ENCODE assay signal across 32 cellular contexts in the genomic region with DNA sequence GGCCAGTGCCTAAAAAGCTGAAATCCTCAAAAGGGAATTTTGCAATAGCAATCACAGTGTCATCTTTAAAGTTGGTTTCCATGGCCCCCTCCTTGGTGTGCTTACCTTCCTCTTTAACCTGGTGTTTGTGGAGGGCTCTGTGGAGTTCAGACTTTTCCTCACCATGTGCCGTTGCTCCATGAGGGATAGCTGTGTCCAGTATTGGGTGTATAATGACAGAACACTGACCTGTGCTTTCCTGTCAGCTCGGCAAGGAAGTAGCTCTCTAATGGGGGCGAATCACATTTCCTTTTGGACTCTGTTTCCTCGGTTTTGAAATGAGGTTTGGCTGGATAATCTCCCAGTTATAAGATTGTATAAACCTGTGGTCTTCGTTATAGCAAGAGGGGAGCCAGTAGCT.
"Had no signal": no experiment of that assay in that cellular context is flagged by ENCODE, and none has a peak within 500 bp of the region (broad histone marks: within the 10 kb centered on the region; RNA-seq: fewer than 3 reads in every experiment).

No MANE protein-coding gene starts in this region.

- H3K27me3 Mint-ChIP-seq: activated B cell treated with CpG ODN at 0.5 μM for 24 hours; activated CD4-positive, alpha-beta memory T cell treated with anti-CD3 and anti-CD28 coated beads, Interleukin-2, amount 10 ng/mL, durations not matched to agents 7 days and 5 days; activated CD4-positive, alpha-beta T cell treated with anti-CD3 and anti-CD28 coated beads for 36 hours; activated CD4-positive, alpha-beta T cell treated with anti-CD3 and anti-CD28 coated beads, Interleukin-2, amount 10 ng/mL, durations not matched to agents 7 days and 5 days; activated CD8-positive, alpha-beta memory T cell treated with anti-CD3 and anti-CD28 coated beads, Interleukin-2, amount 10 ng/mL, durations not matched to agents 7 days and 5 days; activated naive CD4-positive, alpha-beta T cell treated with anti-CD3 and anti-CD28 coated beads, Interleukin-2, amount 10 ng/mL, durations not matched to agents 7 days and 5 days; activated naive CD4-positive, alpha-beta T cell treated with anti-CD3 and anti-CD28 coated beads, Interleukin-2, amount 50 U/mL, for 24 hours; activated naive CD8-positive, alpha-beta T cell; activated naive CD8-positive, alpha-beta T cell treated with anti-CD3 and anti-CD28 coated beads, Interleukin-2, amount 10 ng/mL, durations not matched to agents 7 days and 5 days; activated naive CD8-positive, alpha-beta T cell treated with anti-CD3 and anti-CD28 coated beads, Interleukin-2, amount 50 U/mL, for 24 hours; activated T-cell treated with anti-CD3 and anti-CD28 coated beads, Interleukin-2, amount 50 U/mL, for 24 hours; brain; central memory CD8-positive, alpha-beta T cell; T-cell had no signal

- H3K9me3 Mint-ChIP-seq: activated B cell treated with CpG ODN at 0.5 μM for 24 hours; activated CD4-positive, alpha-beta memory T cell treated with anti-CD3 and anti-CD28 coated beads, Interleukin-2, amount 10 ng/mL, durations not matched to agents 7 days and 5 days; activated CD4-positive, alpha-beta T cell treated with anti-CD3 and anti-CD28 coated beads, Interleukin-2, amount 10 ng/mL, durations not matched to agents 7 days and 5 days; activated naive CD4-positive, alpha-beta T cell treated with anti-CD3 and anti-CD28 coated beads, Interleukin-2, amount 10 ng/mL, durations not matched to agents 7 days and 5 days; activated naive CD4-positive, alpha-beta T cell treated with anti-CD3 and anti-CD28 coated beads, Interleukin-2, amount 50 U/mL, for 24 hours; activated naive CD8-positive, alpha-beta T cell treated with anti-CD3 and anti-CD28 coated beads, Interleukin-2, amount 10 ng/mL, durations not matched to agents 7 days and 5 days; activated naive CD8-positive, alpha-beta T cell treated with anti-CD3 and anti-CD28 coated beads, Interleukin-2, amount 50 U/mL, for 24 hours; activated T-cell treated with anti-CD3 and anti-CD28 coated beads, Interleukin-2, amount 50 U/mL, for 24 hours; activated T-helper 2 cell treated with anti-CD3 and anti-CD28 coated beads, Interferon-gamma antibody, Interleukin-2, Interleukin-4, amounts not matched to agents 10 μg/mL and 5 μg/mL and 100 μg/mL, durations not matched to agents 14 hours and 24 hours and 36 hours; brain; central memory CD8-positive, alpha-beta T cell; T-cell; T-helper 2 cell treated with Interferon-gamma antibody and Interleukin-4, amounts not matched to agents 5 μg/mL and 100 μg/mL, for 36 hours had no signal

- H3K4me3 Mint-ChIP-seq: activated B cell treated with CpG ODN at 0.5 μM for 24 hours; activated CD4-positive, alpha-beta memory T cell treated with anti-CD3 and anti-CD28 coated beads, Interleukin-2, amount 10 ng/mL, durations not matched to agents 7 days and 5 days; activated CD4-positive, alpha-beta T cell treated with anti-CD3 and anti-CD28 coated beads for 36 hours; activated CD4-positive, alpha-beta T cell treated with anti-CD3 and anti-CD28 coated beads, Interleukin-2, amount 10 ng/mL, durations not matched to agents 7 days and 5 days; activated CD8-positive, alpha-beta memory T cell treated with anti-CD3 and anti-CD28 coated beads, Interleukin-2, amount 10 ng/mL, durations not matched to agents 7 days and 5 days; activated CD8-positive, alpha-beta T cell treated with anti-CD3 and anti-CD28 coated beads, Interleukin-2, amount 10 ng/mL, durations not matched to agents 7 days and 5 days; activated naive CD4-positive, alpha-beta T cell treated with anti-CD3 and anti-CD28 coated beads, Interleukin-2, amount 10 ng/mL, durations not matched to agents 7 days and 5 days; activated naive CD4-positive, alpha-beta T cell treated with anti-CD3 and anti-CD28 coated beads, Interleukin-2, amount 50 U/mL, for 24 hours; activated naive CD8-positive, alpha-beta T cell; activated naive CD8-positive, alpha-beta T cell treated with anti-CD3 and anti-CD28 coated beads, Interleukin-2, amount 10 ng/mL, durations not matched to agents 7 days and 5 days; activated naive CD8-positive, alpha-beta T cell treated with anti-CD3 and anti-CD28 coated beads, Interleukin-2, amount 50 U/mL, for 24 hours; activated T-cell treated with anti-CD3 and anti-CD28 coated beads, Interleukin-2, amount 50 U/mL, for 24 hours; brain; central memory CD8-positive, alpha-beta T cell; T-cell; T-helper 2 cell treated with Interferon-gamma antibody and Interleukin-4, amounts not matched to agents 5 μg/mL and 100 μg/mL, for 36 hours had no signal

- H3K27ac Mint-ChIP-seq: activated B cell treated with CpG ODN at 0.5 μM for 24 hours; activated CD4-positive, alpha-beta memory T cell treated with anti-CD3 and anti-CD28 coated beads, Interleukin-2, amount 10 ng/mL, durations not matched to agents 7 days and 5 days; activated CD4-positive, alpha-beta T cell treated with anti-CD3 and anti-CD28 coated beads for 36 hours; activated CD4-positive, alpha-beta T cell treated with anti-CD3 and anti-CD28 coated beads, Interleukin-2, amount 10 ng/mL, durations not matched to agents 7 days and 5 days; activated CD8-positive, alpha-beta memory T cell treated with anti-CD3 and anti-CD28 coated beads, Interleukin-2, amount 10 ng/mL, durations not matched to agents 7 days and 5 days; activated CD8-positive, alpha-beta T cell treated with anti-CD3 and anti-CD28 coated beads, Interleukin-2, amount 10 ng/mL, durations not matched to agents 7 days and 5 days; activated naive CD4-positive, alpha-beta T cell treated with anti-CD3 and anti-CD28 coated beads, Interleukin-2, amount 10 ng/mL, durations not matched to agents 7 days and 5 days; activated naive CD4-positive, alpha-beta T cell treated with anti-CD3 and anti-CD28 coated beads, Interleukin-2, amount 50 U/mL, for 24 hours; activated naive CD8-positive, alpha-beta T cell; activated naive CD8-positive, alpha-beta T cell treated with anti-CD3 and anti-CD28 coated beads, Interleukin-2, amount 10 ng/mL, durations not matched to agents 7 days and 5 days; activated naive CD8-positive, alpha-beta T cell treated with anti-CD3 and anti-CD28 coated beads, Interleukin-2, amount 50 U/mL, for 24 hours; activated T-cell treated with anti-CD3 and anti-CD28 coated beads, Interleukin-2, amount 50 U/mL, for 24 hours; activated T-helper 2 cell treated with anti-CD3 and anti-CD28 coated beads, Interferon-gamma antibody, Interleukin-2, Interleukin-4, amounts not matched to agents 10 μg/mL and 5 μg/mL and 100 μg/mL, durations not matched to agents 14 hours and 24 hours and 36 hours; T-cell; T-helper 2 cell treated with Interferon-gamma antibody and Interleukin-4, amounts not matched to agents 5 μg/mL and 100 μg/mL, for 36 hours had no signal

- ATAC-seq: activated CD4-positive, alpha-beta T cell treated with anti-CD3 and anti-CD28 coated beads for 36 hours; activated CD8-positive, alpha-beta memory T cell treated with anti-CD3 and anti-CD28 coated beads, Interleukin-2, amount 10 ng/mL, durations not matched to agents 7 days and 5 days; activated CD8-positive, alpha-beta T cell treated with anti-CD3 and anti-CD28 coated beads, Interleukin-2, amount 10 ng/mL, durations not matched to agents 7 days and 5 days; activated naive CD8-positive, alpha-beta T cell treated with anti-CD3 and anti-CD28 coated beads, Interleukin-2, amount 50 U/mL, for 24 hours; T-cell had no signal

- H3K9me3 ChIP-seq: ascending aorta had no signal

- DNase-seq: activated B cell treated with CpG ODN at 0.5 μM for 24 hours; activated CD4-positive, alpha-beta memory T cell treated with anti-CD3 and anti-CD28 coated beads, Interleukin-2, amount 10 ng/mL, durations not matched to agents 7 days and 5 days; activated CD4-positive, alpha-beta T cell treated with anti-CD3 and anti-CD28 coated beads for 1 hour; activated CD4-positive, alpha-beta T cell treated with anti-CD3 and anti-CD28 coated beads for 36 hours; activated CD4-positive, alpha-beta T cell treated with anti-CD3 and anti-CD28 coated beads for 48 hours; activated CD4-positive, alpha-beta T cell treated with anti-CD3 and anti-CD28 coated beads, Interleukin-2, amount 10 ng/mL, durations not matched to agents 7 days and 5 days; activated CD4-positive, alpha-beta T cell treated with anti-CD3 and anti-CD28 coated beads, Interleukin-2, amount 50 U/mL, for 48 hours; activated CD8-positive, alpha-beta memory T cell treated with anti-CD3 and anti-CD28 coated beads for 24 hours; activated CD8-positive, alpha-beta memory T cell treated with anti-CD3 and anti-CD28 coated beads, Interleukin-2, amount 10 ng/mL, durations not matched to agents 7 days and 5 days; activated CD8-positive, alpha-beta memory T cell treated with anti-CD3 and anti-CD28 coated beads, Interleukin-2, amount 50 U/mL, for 48 hours; activated CD8-positive, alpha-beta T cell treated with anti-CD3 and anti-CD28 coated beads, Interleukin-2, amount 10 ng/mL, durations not matched to agents 7 days and 5 days; activated effector memory CD4-positive, alpha-beta T cell treated with Interleukin-2 at 50 U/mL for 16 hours; activated gamma-delta T cell; activated naive CD4-positive, alpha-beta T cell treated with anti-CD3 and anti-CD28 coated beads, Interleukin-2, amount 10 ng/mL, durations not matched to agents 7 days and 5 days; activated naive CD4-positive, alpha-beta T cell treated with Interleukin-2 at 50 U/mL for 16 hours; activated naive CD8-positive, alpha-beta T cell treated with anti-CD3 and anti-CD28 coated beads, Interleukin-2, amount 10 ng/mL, durations not matched to agents 7 days and 5 days; activated naive CD8-positive, alpha-beta T cell treated with anti-CD3 and anti-CD28 coated beads, Interleukin-2, amount 50 U/mL, for 24 hours; activated T-cell treated with anti-CD3 and anti-CD28 coated beads, Interleukin-2, amount 50 U/mL, for 24 hours; activated T-cell treated with anti-CD3 and anti-CD28 coated beads, Interleukin-2, amount 50 U/mL, for 48 hours; amygdala; anterior cingulate cortex; caudate nucleus; T-cell; T-helper 2 cell; T-helper 9 cell had no signal

- H3K4me1 Mint-ChIP-seq: activated B cell treated with CpG ODN at 0.5 μM for 24 hours; activated CD4-positive, alpha-beta memory T cell treated with anti-CD3 and anti-CD28 coated beads, Interleukin-2, amount 10 ng/mL, durations not matched to agents 7 days and 5 days; activated CD4-positive, alpha-beta T cell treated with anti-CD3 and anti-CD28 coated beads for 36 hours; activated CD4-positive, alpha-beta T cell treated with anti-CD3 and anti-CD28 coated beads, Interleukin-2, amount 10 ng/mL, durations not matched to agents 7 days and 5 days; activated CD8-positive, alpha-beta memory T cell treated with anti-CD3 and anti-CD28 coated beads, Interleukin-2, amount 10 ng/mL, durations not matched to agents 7 days and 5 days; activated naive CD4-positive, alpha-beta T cell treated with anti-CD3 and anti-CD28 coated beads, Interleukin-2, amount 10 ng/mL, durations not matched to agents 7 days and 5 days; activated naive CD4-positive, alpha-beta T cell treated with anti-CD3 and anti-CD28 coated beads, Interleukin-2, amount 50 U/mL, for 24 hours; activated naive CD8-positive, alpha-beta T cell treated with anti-CD3 and anti-CD28 coated beads, Interleukin-2, amount 10 ng/mL, durations not matched to agents 7 days and 5 days; activated naive CD8-positive, alpha-beta T cell treated with anti-CD3 and anti-CD28 coated beads, Interleukin-2, amount 50 U/mL, for 24 hours; central memory CD8-positive, alpha-beta T cell; T-cell had no signal
